In the genomic region with DNA sequence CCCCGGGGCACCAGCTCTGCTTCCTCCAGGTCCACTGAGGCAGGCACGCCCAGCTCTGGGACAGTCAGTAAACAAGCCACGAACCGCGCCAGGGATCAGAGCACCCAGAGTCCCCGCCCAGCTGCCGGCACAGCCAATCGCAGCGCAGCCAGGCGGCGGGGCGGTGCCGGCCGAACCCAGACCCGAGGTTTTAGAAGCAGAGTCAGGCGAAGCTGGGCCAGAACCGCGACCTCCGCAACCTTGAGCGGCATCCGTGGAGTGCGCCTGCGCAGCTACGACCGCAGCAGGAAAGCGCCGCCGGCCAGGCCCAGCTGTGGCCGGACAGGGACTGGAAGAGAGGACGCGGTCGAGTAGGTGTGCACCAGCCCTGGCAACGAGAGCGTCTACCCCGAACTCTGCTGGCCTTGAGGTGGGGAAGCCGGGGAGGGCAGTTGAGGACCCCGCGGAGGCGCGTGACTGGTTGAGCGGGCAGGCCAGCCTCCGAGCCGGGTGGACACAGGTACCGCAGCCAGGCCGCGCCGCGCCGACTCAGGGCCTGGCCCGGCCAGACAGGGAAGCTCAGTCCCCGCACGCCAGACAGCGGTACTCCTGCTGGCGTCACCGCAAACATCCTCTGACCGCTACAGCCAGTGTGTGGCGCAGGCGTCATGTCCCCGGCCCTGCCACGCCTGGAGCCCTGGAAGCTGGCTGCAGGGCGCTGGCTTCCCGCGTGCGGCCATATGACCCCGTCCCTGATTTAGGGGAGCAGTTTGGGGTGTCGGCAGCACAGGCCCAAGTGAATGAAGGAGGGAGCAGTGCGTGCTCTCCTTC, we compare ENCODE assay signal across 8 cellular contexts. TPM values are rescaled to one million over a fixed set of nuclear protein-coding genes. Genes with fewer than 3 reads are reported as not detected.
DNase-seq lines count a peak whose midpoint lies in the region; ATAC-seq, FAIRE-seq and TF ChIP-seq lines count a peak whose summit lies in the region.

A gene (plus strand): TSS at position 220 of the 810 bp plus-strand sequence. CDS start 1,485 bp downstream, outside the sequence.

- peaks cover 3% of the 10 kb centered on the region for H3K4me1 Mint-ChIP-seq in activated CD8-positive, alpha-beta T cell treated with anti-CD3 and anti-CD28 coated beads for 36 hours (ENCODE audit: low read depth)

- CTCF ChIA-PET in activated CD8-positive, alpha-beta T cell treated with anti-CD3 and anti-CD28 coated beads for 36 hours (lab: Charles Lee), result no interaction called here
- CTCF ChIA-PET in HepG2 (lab: Yijun Ruan, JAX; ENCODE audit: low intra/inter-chr PET ratio, low total read pairs), result interaction anchor here (0.7 kb wide), 1 partner anchor 87 kb away, joined by 3 read pairs; no protein-coding TSS in a partner anchor

- TF ChIP-seq CTCF in activated CD8-positive, alpha-beta T cell treated with anti-CD3 and anti-CD28 coated beads for 36 hours (IDR thresholded peaks at IDR 0.05), result no peak
- TF ChIP-seq CTCF in HepG2 (CRISPR knock-in tag; IDR thresholded peaks at IDR 0.05), result peak; percentile 78

- TF ChIP-seq POLR2A in HepG2 (IDR thresholded peaks at IDR 0.05; ENCODE audit: insufficient read depth in 1 of 2, low read depth in 2 of 2, low read length in 2 of 2), result peak; percentile 76 to 89

- WGBS in HepG2 (ENCODE audit: low lambda C conversion rate), result 0% methylated on average over 9 of the region's 67 CpGs

- H4K20me1 ChIP-seq in HepG2 (ENCODE audit: insufficient read depth, low read length), result no peaks in the 10 kb centered on the region

- H3K9me3 ChIP-seq in effector memory CD4-positive, alpha-beta T cell (ENCODE audit: control insufficient read depth, low read length), result no peaks in the 10 kb centered on the region
- no peaks in the 10 kb centered on the region for H3K9me3 ChIP-seq in HepG2 (ENCODE audit: low read length)

- DNase-seq in NCI-H460 (ENCODE audit: extremely low read depth, low read depth) (peak; percentile 90), HepG2 (ENCODE audit: low spot score) (peak; percentile 76), NCI-H1694 (lab: John Stamatoyannopoulos, UW) (no peak)
- DNase-seq in activated CD8-positive, alpha-beta T cell treated with anti-CD3 and anti-CD28 coated beads for 36 hours, result peak; percentile 26
- DNase-seq in effector memory CD4-positive, alpha-beta T cell, result peak in 2 of 3 donors; percentile 16 to 34
- peak; percentile 55 to 58 for DNase-seq in stimulated activated CD4-positive, alpha-beta T cell treated with anti-CD3 and anti-CD28 coated beads, Interleukin-1b, Interleukin-23, amount 100 ng/mL, for 4 hours (ENCODE audit: low read depth in 2 of 2)

- no peaks in the 10 kb centered on the region for H3K27me3 ChIP-seq in effector memory CD4-positive, alpha-beta T cell (replicated peaks; ENCODE audit: control insufficient read depth, insufficient read depth, low read length, poor library complexity, severe bottlenecking)
- peaks cover 0 to 6% of the 10 kb centered on the region in 2 experiments; a peak in 1 of 5 replicates for H3K27me3 ChIP-seq in HepG2 (ENCODE audit: control insufficient read depth in 1 of 2, insufficient read depth in 2 of 2, low read length in 2 of 2)

- H3K27ac Mint-ChIP-seq in activated CD8-positive, alpha-beta T cell treated with anti-CD3 and anti-CD28 coated beads for 36 hours, result peak within 1 kb of the TSS; percentile 23

- peak within 1 kb of the TSS; percentile 92 for H3K4me2 ChIP-seq in HepG2 (ENCODE audit: low read depth, low read length)

- H3K27ac ChIP-seq in effector memory CD4-positive, alpha-beta T cell (ENCODE audit: insufficient read depth, low read length, poor library complexity, severe bottlenecking), result peak within 1 kb of the TSS; percentile 30
- peak within 1 kb of the TSS; percentile 52 for H3K27ac ChIP-seq in HepG2 (ENCODE audit: extremely low read length, insufficient read depth, low read length)

- peaks cover 3% of the 10 kb centered on the region for H3K4me1 ChIP-seq in effector memory CD4-positive, alpha-beta T cell (ENCODE audit: control insufficient read depth, insufficient read depth, low read length, poor library complexity, severe bottlenecking)
- peaks cover 14% of the 10 kb centered on the region for H3K4me1 ChIP-seq in HepG2 (ENCODE audit: insufficient read depth, low read length)

- H3K4me3 ChIP-seq in effector memory CD4-positive, alpha-beta T cell (ENCODE audit: insufficient read depth, low read depth, low read length, poor library complexity, severe bottlenecking), result peak within 1 kb of the TSS; percentile 70
- peak within 1 kb of the TSS; percentile 45 to 76 (median 70) for H3K4me3 ChIP-seq in HepG2 (replicated peaks in 1 of 3; ENCODE audit: insufficient read depth in 1 of 3, low read depth in 2 of 3, low read length in 3 of 3)

- H3K4me3 Mint-ChIP-seq in activated CD8-positive, alpha-beta T cell treated with anti-CD3 and anti-CD28 coated beads for 36 hours, result peak within 1 kb of the TSS; percentile 69

- no peaks in the 10 kb centered on the region for H3K36me3 Mint-ChIP-seq in activated CD8-positive, alpha-beta T cell treated with anti-CD3 and anti-CD28 coated beads for 36 hours (ENCODE audit: low read depth)

- BruUV-seq in HepG2 (replicated peaks; lab: Mats Ljungman, UMichigan), result no TSS peak

- no peak for TF ChIP-seq EP300 in HepG2 (IDR thresholded peaks at IDR 0.05; ENCODE audit: low read depth in 2 of 2, low read length in 2 of 2)
- peak; percentile 17; the same call in 1 of the 2 replicates for TF ChIP-seq EP300 in HepG2 (CRISPR knock-in tag; IDR thresholded peaks at IDR 0.05; ENCODE audit: borderline replicate concordance)

- FAIRE-seq in HepG2 (lab: Jason Lieb, UNC), result peak; percentile 32

- TF ChIP-seq RAD21 in HepG2 (CRISPR knock-in tag; IDR thresholded peaks at IDR 0.05), result peak; percentile 36; the same call in 1 of the 2 replicates

- intact Hi-C loops in activated CD8-positive, alpha-beta T cell treated with anti-CD3 and anti-CD28 coated beads for 36 hours (cut with micrococcal nuclease), result no loop called here
- intact Hi-C loops in HepG2 (cut with micrococcal nuclease; ENCODE audit: unreplicated experiment), result loop anchor here (5.0 kb wide), 1 partner anchor 44 kb away; no protein-coding TSS in a partner anchor

- H3K9me3 Mint-ChIP-seq in activated CD8-positive, alpha-beta T cell treated with anti-CD3 and anti-CD28 coated beads for 36 hours, result no peaks in the 10 kb centered on the region

- H3K9ac ChIP-seq in HepG2 (ENCODE audit: insufficient read depth, low read depth, low read length), result peak within 1 kb of the TSS; percentile 71

- in situ Hi-C loops in HepG2 (cut with HindIII; ENCODE audit: extremely low pct_ligation_motif_present, low pct_unique_long_range_greater_than_20kb), result no loop called here

- H2AFZ ChIP-seq in HepG2 (ENCODE audit: low read length), result peak within 1 kb of the TSS; percentile 44

- H3K36me3 ChIP-seq in effector memory CD4-positive, alpha-beta T cell (ENCODE audit: control insufficient read depth, insufficient read depth, low read length), result no peaks in the 10 kb centered on the region
- peaks cover 1 to 12% of the 10 kb centered on the region in 2 experiments; a peak in 3 of 5 replicates for H3K36me3 ChIP-seq in HepG2 (replicated peaks in 1 of 2; ENCODE audit: control insufficient read depth in 1 of 2, insufficient read depth in 2 of 2, low read length in 2 of 2)

- no peaks in the 10 kb centered on the region for H3K79me2 ChIP-seq in HepG2 (ENCODE audit: insufficient read depth, low read length)

- H3K27me3 Mint-ChIP-seq in activated CD8-positive, alpha-beta T cell treated with anti-CD3 and anti-CD28 coated beads for 36 hours, result peaks cover 28% of the 10 kb centered on the region

- POLR2A ChIA-PET in activated CD8-positive, alpha-beta T cell treated with anti-CD3 and anti-CD28 coated beads for 36 hours (lab: Charles Lee), result no interaction called here
- POLR2A ChIA-PET in HepG2 (lab: Yijun Ruan, JAX), result interaction anchor here (0.6 to 2.3 kb wide), 9 partner anchors 9 to 113 kb away, joined by 3 to 20 read pairs (median 5); no protein-coding TSS in a partner anchor

- ATAC-seq in GM21515 (IDR thresholded peaks at IDR 0.05; ENCODE audit: unreplicated experiment) (peak; percentile 52), HepG2 (peak; percentile 95), GM19397 (IDR thresholded peaks at IDR 0.05; ENCODE audit: unreplicated experiment) (no peak)
- peak; percentile 56 for ATAC-seq in activated CD8-positive, alpha-beta T cell treated with anti-CD3 and anti-CD28 coated beads for 36 hours

RNA-seq across cellular contexts. Expression of the gene that starts here (rescaled TPM):
- 1,987 and 2,122 TPM in 2 replicates for total RNA-seq in NCI-H460 (2014; rRNA removed; shearing (Covaris generic))
- polyA plus RNA-seq in NCI-H460 (2014; cell fraction: nucleus; rRNA removed), result 1,711 and 2,151 TPM in 2 replicates
- under 1 TPM; 0.36 to 0.58 TPM for total RNA-seq in activated CD8-positive, alpha-beta T cell treated with anti-CD3 and anti-CD28 coated beads for 36 hours
- 40.0 and 78.1 TPM in 2 replicates for total RNA-seq in HepG2 (2016; rRNA removed; fragmentation: Illumina TruSeq; extraction: Trizol)
- 3.8 and 5.8 TPM in 2 replicates for total RNA-seq in HepG2 (2016; cell fraction: cytosol; rRNA removed; fragmentation: Illumina TruSeq; extraction: Trizol; ENCODE audit: low read depth)
- total RNA-seq in HepG2 (2016; cell fraction: insoluble cytoplasmic fraction; rRNA removed; fragmentation: Illumina TruSeq; extraction: Trizol), result 40.5 and 78.7 TPM in 2 replicates
- total RNA-seq in HepG2 (2016; cell fraction: membrane; rRNA removed; fragmentation: Illumina TruSeq; extraction: Trizol), result 8.0 and 8.5 TPM in 2 replicates
- total RNA-seq in HepG2 (2016; cell fraction: nucleus; rRNA removed; fragmentation: Illumina TruSeq; extraction: Trizol), result 52.9 and 63.4 TPM in 2 replicates
- 83.8 and 113 TPM in 2 replicates for polyA plus RNA-seq in HepG2 (2011; rRNA removed)
- polyA plus RNA-seq in HepG2 (2011; cell fraction: cytosol; rRNA removed), result 73.7 and 84.1 TPM in 2 replicates
- 20.1 and 27.7 TPM in 2 replicates for polyA plus RNA-seq in HepG2 (2011; cell fraction: nucleus; rRNA removed)
- 48.9 and 56.9 TPM in 2 replicates for polyA plus RNA-seq in HepG2 (2012)
- polyA plus RNA-seq in HepG2 (2016; cell fraction: cytosol; fragmentation: Illumina TruSeq; extraction: Trizol; ENCODE audit: low read depth), result 4.8 and 5.2 TPM in 2 replicates
- polyA plus RNA-seq in HepG2 (2016; cell fraction: insoluble cytoplasmic fraction; fragmentation: Illumina TruSeq; extraction: Trizol; ENCODE audit: low read depth), result 36.0 and 42.5 TPM in 2 replicates
- 5.3 and 5.5 TPM in 2 replicates for polyA plus RNA-seq in HepG2 (2016; cell fraction: membrane; fragmentation: Illumina TruSeq; extraction: Trizol; ENCODE audit: low read depth)
- polyA plus RNA-seq in HepG2 (2016; cell fraction: nucleus; fragmentation: Illumina TruSeq; extraction: Trizol; ENCODE audit: insufficient read depth, low read depth), result 85.9 and 86.3 TPM in 2 replicates
- 18.9 and 34.3 TPM in 2 replicates for polyA minus RNA-seq in HepG2 (2011; rRNA and poly(A)+ RNA removed; ENCODE audit: low replicate concordance)
- polyA minus RNA-seq in HepG2 (2011; cell fraction: cytosol; rRNA and poly(A)+ RNA removed), result 21.2 and 31.1 TPM in 2 replicates
- 11.2 and 15.9 TPM in 2 replicates for polyA minus RNA-seq in HepG2 (2011; cell fraction: nucleus; rRNA and poly(A)+ RNA removed)

Comparison
In these comparisons a context has a peak if more than half of its experiments do, and no peak if none do; other contexts are left out.
1. Peak in DNase-seq and ATAC-seq in activated CD8-positive, alpha-beta T cell treated with anti-CD3 and anti-CD28 coated beads for 36 hours; RNA of the gene not detected or under 1 TPM.